20 cellular contexts compared by ENCODE assay signal in the genomic region with DNA sequence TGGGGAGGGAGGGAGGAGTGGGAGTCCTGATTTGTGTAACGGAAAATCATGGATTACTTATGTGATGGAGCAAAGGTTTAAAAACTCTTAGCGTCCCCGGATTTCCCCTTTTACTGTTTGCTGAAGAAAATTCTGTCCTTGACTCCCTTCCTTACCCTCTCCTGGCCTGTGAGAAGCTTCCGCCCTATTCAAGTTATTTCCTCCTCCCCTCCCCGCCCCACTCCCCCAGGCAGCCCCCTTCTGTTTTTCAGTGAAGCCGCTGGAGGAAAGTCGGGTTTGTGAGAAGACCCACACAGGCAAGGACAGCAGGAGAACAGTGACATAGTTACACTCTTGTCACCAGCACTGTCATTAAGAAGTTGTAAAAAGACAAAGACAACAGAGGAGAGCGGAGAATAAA. TPM values are rescaled to one million over a fixed set of nuclear protein-coding genes. Genes with fewer than 3 reads are reported as not detected.
A peak's percentile ranks its signal among the peaks of the same experiment; 100 is the strongest.
DNase-seq lines count a peak whose midpoint lies in the region; ATAC-seq and TF ChIP-seq lines count a peak whose summit lies in the region.
"Had no signal": no experiment of that assay in that cellular context is flagged by ENCODE, and none has a peak within 500 bp of the region (broad histone marks: within the 10 kb centered on the region; RNA-seq: fewer than 3 reads in every experiment).

No MANE protein-coding gene starts in this region.

- H3K4me1 ChIP-seq in GM23338 (ENCODE audit: insufficient read depth) (peaks cover 14% of the 10 kb centered on the region; the same call in 1 of the 2 replicates), neuronal stem cell (ENCODE audit: control insufficient read depth in 2 of 2, insufficient read depth in 1 of 2, low read depth in 1 of 2, low read length in 2 of 2) (no peaks in the 10 kb centered on the region)

- H3K4ac ChIP-seq in neuronal stem cell (ENCODE audit: low read length), result no peak overlapping the region

- H2BK120ac ChIP-seq in neuronal stem cell (ENCODE audit: low read depth, low read length), result no peak overlapping the region

- no peak overlapping the region for H3K14ac ChIP-seq in neuronal stem cell (ENCODE audit: low read length)

- no peak overlapping the region for H2AK5ac ChIP-seq in neuronal stem cell (ENCODE audit: low read depth, low read length)

- no peak overlapping the region for H3K27ac Mint-ChIP-seq in GM23338
- no peak overlapping the region for H3K27ac Mint-ChIP-seq in WTC11
- H3K27ac Mint-ChIP-seq: CD8-positive, alpha-beta memory T cell had no signal

- no peaks in the 10 kb centered on the region for H3K79me2 ChIP-seq in GM23338 (replicated peaks; ENCODE audit: insufficient read depth)

- peaks cover 10% of the 10 kb centered on the region for H3K27me3 Mint-ChIP-seq in GM23338 (ENCODE audit: insufficient read depth, low read depth, poor library complexity)
- no peaks in the 10 kb centered on the region; the same call in 1 of the 2 replicates for H3K27me3 Mint-ChIP-seq in WTC11 (ENCODE audit: low read depth)

- H3K9ac ChIP-seq in neuronal stem cell (ENCODE audit: low read depth, low read length, poor library complexity), result no peak overlapping the region

- peak; percentile 20; the same call in 2 of the 3 replicates for ATAC-seq in GM23338
- ATAC-seq in WTC11, result peak; percentile 12; the same call in 1 of the 2 replicates
- ATAC-seq in GM21423 (IDR thresholded peaks at IDR 0.05; ENCODE audit: unreplicated experiment), result no peak
- no peak for ATAC-seq in HG03039 (IDR thresholded peaks at IDR 0.05; ENCODE audit: unreplicated experiment)
- ATAC-seq: HCT116, SK-N-SH treated with all-trans-retinoic acid at 6 μM for 48 hours had no signal

- no peak overlapping the region for H2BK12ac ChIP-seq in neuronal stem cell (ENCODE audit: low read length)

- no peaks in the 10 kb centered on the region for H3K9me3 ChIP-seq in neuronal stem cell (replicated peaks in 1 of 2; ENCODE audit: control insufficient read depth in 2 of 2, insufficient read depth in 1 of 2, low read depth in 1 of 2, low read length in 2 of 2)

- no peaks in the 10 kb centered on the region for H4K20me1 ChIP-seq in GM23338 (replicated peaks; ENCODE audit: insufficient read depth)

- no peak overlapping the region for H2AFZ ChIP-seq in GM23338
- peak overlapping the region; percentile 78 for H2AFZ ChIP-seq in neuronal stem cell (ENCODE audit: low read length)

- H2BK15ac ChIP-seq in neuronal stem cell (ENCODE audit: low read length), result no peak overlapping the region

- H3K9me2 ChIP-seq in GM23338 (ENCODE audit: insufficient read depth), result no peaks in the 10 kb centered on the region

- peaks cover 30% of the 10 kb centered on the region for H3K4me1 Mint-ChIP-seq in GM23338
- peaks cover 33% of the 10 kb centered on the region for H3K4me1 Mint-ChIP-seq in WTC11

- peak; percentile 24 for DNase-seq in GM23338 (ENCODE audit: low spot score)
- DNase-seq in WTC11 (ENCODE audit: low spot score), result no peak
- DNase-seq in iPS-NIHi11 (ENCODE audit: low spot score), result peak; percentile 26
- DNase-seq in neuronal stem cell (ENCODE audit: low spot score), result no peak
- no peak for DNase-seq in GM10248 (ENCODE audit: extremely low spot score)
- DNase-seq: C1 segment of cervical spinal cord; CD8-positive, alpha-beta memory T cell; DMS79; KG1; NCI-H1417; NCI-H187; NCI-H2107; NCI-H510A; NCI-H774; OCI-M1; SIG-M5 had no signal

- H4K8ac ChIP-seq in neuronal stem cell (ENCODE audit: low read depth, low read length), result no peak overlapping the region

- H3K23ac ChIP-seq in neuronal stem cell (ENCODE audit: low read depth, low read length, poor library complexity), result no peak overlapping the region

- no CpG with 5 or more reads among the region's 8 CpGs for WGBS in neuronal stem cell (ENCODE audit: extremely low coverage in 2 of 2, insufficient read length in 2 of 2, insufficient replicate concordance in 1 of 2), 2 donors

- H3K4me2 ChIP-seq in GM23338, result 0 out of 2 replicates have a peak overlapping the region, but pooled peaks have one; percentile 43
- H3K4me2 ChIP-seq in neuronal stem cell (ENCODE audit: insufficient read depth, low read length, poor library complexity, severe bottlenecking), result no peak overlapping the region

- no peaks in the 10 kb centered on the region for H3K27me3 ChIP-seq in GM23338 (ENCODE audit: insufficient read depth)
- no peaks in the 10 kb centered on the region for H3K27me3 ChIP-seq in neuronal stem cell (ENCODE audit: control insufficient read depth in 3 of 3, insufficient read depth in 3 of 3, low read depth in 1 of 3, low read length in 3 of 3)

- H3K9me3 Mint-ChIP-seq in GM23338 (no peaks in the 10 kb centered on the region; the same call in 2 of the 3 replicates), WTC11 (no peaks in the 10 kb centered on the region)
- H3K9me3 Mint-ChIP-seq: CD8-positive, alpha-beta memory T cell had no signal

- H3K27ac ChIP-seq in GM23338 (ENCODE audit: low read depth) (no peak overlapping the region), neuronal stem cell (replicated peaks; ENCODE audit: low read length) (no peak overlapping the region)

- peak overlapping the region; percentile 34; the same call in 1 of the 3 replicates for H3K4me3 Mint-ChIP-seq in GM23338
- H3K4me3 Mint-ChIP-seq in WTC11, result no peak overlapping the region

- CTCF ChIA-PET in WTC11 (lab: Charles Lee), result no interaction called here
- CTCF ChIA-PET in GM10248 (lab: Yijun Ruan, JAX), result no interaction called here

- 0 out of 2 replicates have a peak, but pooled peaks cover 6% of the 10 kb centered on the region for H3F3A ChIP-seq in GM23338 (replicated peaks; ENCODE audit: low read depth)

- H4K91ac ChIP-seq in neuronal stem cell (ENCODE audit: low read depth, low read length, poor library complexity), result no peak overlapping the region

- H3K36me3 Mint-ChIP-seq in GM23338 (ENCODE audit: low read depth) (peaks cover 2% of the 10 kb centered on the region; the same call in 1 of the 3 replicates), WTC11 (no peaks in the 10 kb centered on the region)
- H3K36me3 Mint-ChIP-seq: CD8-positive, alpha-beta memory T cell had no signal

- H3K4me3 ChIP-seq in GM23338, result no peak overlapping the region
- no peak overlapping the region for H3K4me3 ChIP-seq in neuronal stem cell (ENCODE audit: low read length in 2 of 2)

- no peaks in the 10 kb centered on the region for H3K79me1 ChIP-seq in neuronal stem cell (ENCODE audit: low read depth, low read length)

- H3K18ac ChIP-seq in neuronal stem cell (ENCODE audit: low read length), result no peak overlapping the region

- no peak for TF ChIP-seq CTCF in GM23338 (conservative IDR thresholded peaks at IDR 0.05; ENCODE audit: low read depth in 2 of 2)
- no peak for TF ChIP-seq CTCF in WTC11 (IDR thresholded peaks at IDR 0.05)
- TF ChIP-seq CTCF in GM10248 (IDR thresholded peaks at IDR 0.05; ENCODE audit: control extremely low read depth, extremely low read depth, low read depth, missing control alignments), result no peak

- H2BK5ac ChIP-seq in neuronal stem cell (ENCODE audit: low read length), result no peak overlapping the region

- H3K36me3 ChIP-seq in GM23338 (ENCODE audit: insufficient read depth) (no peaks in the 10 kb centered on the region), neuronal stem cell (replicated peaks in 1 of 2; ENCODE audit: control insufficient read depth in 2 of 2, insufficient read depth in 2 of 2, low read length in 2 of 2) (no peaks in the 10 kb centered on the region)

- POLR2A ChIA-PET in WTC11 (lab: Charles Lee) (no interaction called here), GM10248 (lab: Yijun Ruan, JAX) (no interaction called here)

TF ChIP-seq in WTC11, 78 proteins besides CTCF, POLR2A, EP300 and RAD21:
- TF ChIP-seq NFYB (CRISPR knock-in tag; conservative IDR thresholded peaks at IDR 0.05; ENCODE audit: low read depth) (no peak), ZNF138 (CRISPR knock-in tag; conservative IDR thresholded peaks at IDR 0.05) (no peak), HMGA2 (CRISPR knock-in tag; IDR thresholded peaks at IDR 0.05) (no peak), TCF7 (CRISPR knock-in tag; IDR thresholded peaks at IDR 0.05; ENCODE audit: low read depth) (no peak), ELF4 (CRISPR knock-in tag; IDR thresholded peaks at IDR 0.05; ENCODE audit: low read depth) (no peak), CREB1 (CRISPR knock-in tag; IDR thresholded peaks at IDR 0.05) (no peak)
- TF ChIP-seq, protein P1, sequence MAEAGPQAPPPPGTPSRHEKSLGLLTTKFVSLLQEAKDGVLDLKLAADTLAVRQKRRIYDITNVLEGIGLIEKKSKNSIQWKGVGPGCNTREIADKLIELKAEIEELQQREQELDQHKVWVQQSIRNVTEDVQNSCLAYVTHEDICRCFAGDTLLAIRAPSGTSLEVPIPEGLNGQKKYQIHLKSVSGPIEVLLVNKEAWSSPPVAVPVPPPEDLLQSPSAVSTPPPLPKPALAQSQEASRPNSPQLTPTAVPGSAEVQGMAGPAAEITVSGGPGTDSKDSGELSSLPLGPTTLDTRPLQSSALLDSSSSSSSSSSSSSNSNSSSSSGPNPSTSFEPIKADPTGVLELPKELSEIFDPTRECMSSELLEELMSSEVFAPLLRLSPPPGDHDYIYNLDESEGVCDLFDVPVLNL (CRISPR knock-in tag; IDR thresholded peaks at IDR 0.05; ENCODE audit: borderline replicate concordance, low read depth), result no peak
- TF ChIP-seq, protein P2, sequence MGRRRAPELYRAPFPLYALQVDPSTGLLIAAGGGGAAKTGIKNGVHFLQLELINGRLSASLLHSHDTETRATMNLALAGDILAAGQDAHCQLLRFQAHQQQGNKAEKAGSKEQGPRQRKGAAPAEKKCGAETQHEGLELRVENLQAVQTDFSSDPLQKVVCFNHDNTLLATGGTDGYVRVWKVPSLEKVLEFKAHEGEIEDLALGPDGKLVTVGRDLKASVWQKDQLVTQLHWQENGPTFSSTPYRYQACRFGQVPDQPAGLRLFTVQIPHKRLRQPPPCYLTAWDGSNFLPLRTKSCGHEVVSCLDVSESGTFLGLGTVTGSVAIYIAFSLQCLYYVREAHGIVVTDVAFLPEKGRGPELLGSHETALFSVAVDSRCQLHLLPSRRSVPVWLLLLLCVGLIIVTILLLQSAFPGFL (CRISPR knock-in tag; IDR thresholded peaks at IDR 0.05; ENCODE audit: borderline replicate concordance), result no peak
- TF ChIP-seq, protein P3, sequence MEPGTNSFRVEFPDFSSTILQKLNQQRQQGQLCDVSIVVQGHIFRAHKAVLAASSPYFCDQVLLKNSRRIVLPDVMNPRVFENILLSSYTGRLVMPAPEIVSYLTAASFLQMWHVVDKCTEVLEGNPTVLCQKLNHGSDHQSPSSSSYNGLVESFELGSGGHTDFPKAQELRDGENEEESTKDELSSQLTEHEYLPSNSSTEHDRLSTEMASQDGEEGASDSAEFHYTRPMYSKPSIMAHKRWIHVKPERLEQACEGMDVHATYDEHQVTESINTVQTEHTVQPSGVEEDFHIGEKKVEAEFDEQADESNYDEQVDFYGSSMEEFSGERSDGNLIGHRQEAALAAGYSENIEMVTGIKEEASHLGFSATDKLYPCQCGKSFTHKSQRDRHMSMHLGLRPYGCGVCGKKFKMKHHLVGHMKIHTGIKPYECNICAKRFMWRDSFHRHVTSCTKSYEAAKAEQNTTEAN (CRISPR knock-in tag; IDR thresholded peaks at IDR 0.05), result no peak
TF ChIP-seq in WTC11: peak in this region for 0.

RNA-seq across cellular contexts. Expression of a gene that starts 6.5 kb away (rescaled TPM):
- total RNA-seq in GM23338 (2014; rRNA removed; shearing (Covaris generic)), result 5.6 and 8.5 TPM in 2 replicates
- 5.6 and 6.7 TPM in 2 replicates for polyA plus RNA-seq in GM23338 (2016; fragmentation: Nextera tagmentation; extraction: Ambion mirVana)
- total RNA-seq in WTC11 (2021), result 10.5 to 11.2 TPM (median 10.9 TPM) in 3 replicates
- 4.9 TPM for polyA plus RNA-seq in neuronal stem cell (2013, experiment 1 of 2)
- 4.8 TPM for polyA plus RNA-seq in neuronal stem cell (2013, experiment 2 of 2)

Comparison
In these comparisons a context has a peak if more than half of its experiments do, and no peak if none do; other contexts are left out.
1. ATAC-seq: peak in GM23338 (single experiment) and WTC11 (single experiment); none in GM21423 (single experiment) and HG03039 (single experiment).
2. DNase-seq: peak in GM23338 (single experiment) and iPS-NIHi11 (single experiment); none in WTC11 (single experiment), neuronal stem cell (single experiment) and GM10248 (single experiment).